In the genomic region with DNA sequence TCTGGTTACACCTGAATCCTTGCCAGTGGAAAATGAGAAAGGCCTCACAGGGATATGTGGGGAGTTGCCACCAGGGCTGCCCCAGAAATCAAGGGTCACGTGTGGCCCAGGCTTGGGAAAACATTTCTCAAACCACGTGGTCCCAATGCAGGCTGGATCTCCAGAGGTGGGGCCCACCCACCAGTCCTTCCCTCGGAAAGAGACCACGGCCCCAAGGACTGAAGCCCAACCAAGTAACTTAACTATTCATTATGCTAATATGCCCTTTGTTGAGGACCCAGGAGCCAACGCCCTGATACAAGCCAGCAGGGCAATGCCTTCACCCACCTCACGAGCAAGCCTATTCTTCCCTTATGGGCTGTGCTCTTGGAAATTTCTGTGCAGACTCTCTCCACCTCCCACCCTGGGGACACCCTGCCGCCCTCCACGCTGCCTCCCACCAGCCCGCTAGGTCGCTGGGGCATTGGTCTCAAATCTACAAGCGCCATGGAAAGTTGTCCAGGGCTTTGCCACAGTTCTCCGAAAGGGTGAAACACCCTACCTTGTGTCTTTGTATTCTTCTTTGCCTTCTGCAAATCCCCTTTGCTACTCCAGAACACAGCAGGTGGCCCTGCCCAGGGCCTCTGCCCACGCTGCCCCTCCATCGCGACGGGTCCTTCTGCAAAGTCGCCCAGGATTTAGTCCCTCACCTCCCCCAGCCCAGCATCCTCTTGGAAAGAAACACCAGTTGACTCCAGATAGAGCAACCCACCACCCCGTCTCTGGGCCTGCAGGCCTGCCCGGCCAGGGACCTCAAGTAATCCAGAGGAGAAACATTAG, we compare ENCODE assay signal across 9 cellular contexts. TPM values are rescaled to one million over a fixed set of nuclear protein-coding genes. Genes with fewer than 3 reads are reported as not detected.
DNase-seq lines count a peak whose midpoint lies in the region; ATAC-seq, FAIRE-seq and TF ChIP-seq lines count a peak whose summit lies in the region.
"Had no signal": no experiment of that assay in that cellular context is flagged by ENCODE, and none has a peak within 500 bp of the region (broad histone marks: within the 10 kb centered on the region; RNA-seq: fewer than 3 reads in every experiment).

No MANE protein-coding gene starts in this region.

- H3K4me3 ChIP-seq in A549 (peak overlapping the region; percentile 20; the same call in 2 of the 3 replicates), RWPE2 (ENCODE audit: severe bottlenecking) (no peak overlapping the region), fibroblast of lung (replicated peaks in 1 of 4; ENCODE audit: control extremely low read depth in 1 of 4, insufficient read depth in 1 of 4, low read depth in 3 of 4, low read length in 4 of 4) (no peak overlapping the region)

- ATAC-seq in A549 (peak in 1 of 2 experiments; percentile 6; a peak in 3 of 6 replicates), RWPE2 (ENCODE audit: low read depth) (no peak), HG03045 (IDR thresholded peaks at IDR 0.05; ENCODE audit: unreplicated experiment) (no peak)

- H3K27me3 Mint-ChIP-seq in osteocyte (ENCODE audit: unreplicated experiment) (no peaks in the 10 kb centered on the region), immature natural killer cell (ENCODE audit: low read depth in 3 of 3) (peaks cover 3 to 10% (median 3%) of the 10 kb centered on the region in 3 donors)

- H3K4me3 Mint-ChIP-seq in osteocyte (ENCODE audit: unreplicated experiment), result no peak overlapping the region
- H3K4me3 Mint-ChIP-seq in immature natural killer cell, result no peak overlapping the region

- peak overlapping the region; percentile 84 for H3K27ac Mint-ChIP-seq in osteocyte (ENCODE audit: unreplicated experiment)
- no peak overlapping the region for H3K27ac Mint-ChIP-seq in immature natural killer cell

- H3K36me3 ChIP-seq in RWPE2 (ENCODE audit: low read depth), result peaks cover 39% of the 10 kb centered on the region
- H3K36me3 ChIP-seq in fibroblast of lung (ENCODE audit: control insufficient read depth, insufficient read depth, low read length), result peaks cover 2% of the 10 kb centered on the region

- CTCF ChIA-PET in A549 (lab: Yijun Ruan, JAX), result interaction anchor here (0.7 kb wide), 1 partner anchor 214 kb away, joined by 4 read pairs; no protein-coding TSS in a partner anchor

- H3K9me3 ChIP-seq in A549, result no peaks in the 10 kb centered on the region
- no peaks in the 10 kb centered on the region for H3K9me3 ChIP-seq in RWPE2 (ENCODE audit: severe bottlenecking)
- H3K9me3 ChIP-seq in fibroblast of lung (ENCODE audit: control insufficient read depth, insufficient read depth, low read depth, low read length), result no peaks in the 10 kb centered on the region

- no peak for FAIRE-seq in A549 (lab: Jason Lieb, UNC)

- H3K36me3 Mint-ChIP-seq in osteocyte (ENCODE audit: unreplicated experiment) (peaks cover 9% of the 10 kb centered on the region), immature natural killer cell (no peaks in the 10 kb centered on the region)

- H3K9me3 Mint-ChIP-seq in osteocyte (ENCODE audit: unreplicated experiment), result no peaks in the 10 kb centered on the region
- H3K9me3 Mint-ChIP-seq in immature natural killer cell, result no peaks in the 10 kb centered on the region

- H3K4me1 Mint-ChIP-seq in osteocyte (ENCODE audit: unreplicated experiment) (peaks cover 84% of the 10 kb centered on the region), immature natural killer cell (peaks cover 0 to 2% of the 10 kb centered on the region in 2 donors)

- H3K79me2 ChIP-seq in fibroblast of lung (ENCODE audit: control insufficient read depth, insufficient read depth, low read length), result peaks cover 57% of the 10 kb centered on the region

- TF ChIP-seq POLR2A in A549 (IDR thresholded peaks at IDR 0.05; ENCODE audit: low read length), result no peak

- WGBS in A549 (ENCODE audit: missing lambda C conversion rate), result 30% methylated on average over 19 of the region's 19 CpGs

- H2AFZ ChIP-seq in fibroblast of lung (ENCODE audit: low read length), result no peak overlapping the region

- TF ChIP-seq RAD21 in A549 (conservative IDR thresholded peaks at IDR 0.05 in 1 of 2, IDR thresholded peaks at IDR 0.05 in 1 of 2), result no peak

- H3K27ac ChIP-seq in A549, result peak overlapping the region; percentile 99 to 100
- peak overlapping the region; percentile 88 for H3K27ac ChIP-seq in RWPE2 (ENCODE audit: poor library complexity, severe bottlenecking)
- H3K27ac ChIP-seq in fibroblast of lung (ENCODE audit: insufficient read depth, low read length), result peak overlapping the region; percentile 81

- peak overlapping the region; percentile 13 for H3K9ac ChIP-seq in fibroblast of lung (ENCODE audit: insufficient read depth, low read length)

- POLR2A ChIA-PET in A549 (lab: Yijun Ruan, JAX), result no interaction called here

- TF ChIP-seq CTCF in A549 (IDR thresholded peaks at IDR 0.05) (no peak), RWPE2 (IDR thresholded peaks at IDR 0.05; ENCODE audit: poor library complexity, severe bottlenecking) (no peak), fibroblast of lung (conservative IDR thresholded peaks at IDR 0.05 in 1 of 2, IDR thresholded peaks at IDR 0.05 in 1 of 2; ENCODE audit: low read depth in 1 of 2, low read length in 2 of 2) (no peak), osteocyte (IDR thresholded peaks at IDR 0.05) (no peak)

- TF ChIP-seq EP300 in A549 (IDR thresholded peaks at IDR 0.05), result no peak

- DNase-seq in A549 (ENCODE audit: low read depth in 1 of 2, low spot score in 1 of 2) (peak in 1 of 2 experiments; percentile 56), RWPE2 (ENCODE audit: low spot score) (no peak), fibroblast of lung (ENCODE audit: low read depth in 2 of 2) (no peak), osteocyte (ENCODE audit: extremely low spot score, unreplicated experiment) (no peak), globus pallidus (ENCODE audit: low spot score) (no peak), DMS79 (lab: John Stamatoyannopoulos, UW) (no peak), immature natural killer cell (no peak)
- DNase-seq: GF-D8 had no signal

- H3K27me3 ChIP-seq in RWPE2 (ENCODE audit: insufficient read depth, poor library complexity, severe bottlenecking) (no peaks in the 10 kb centered on the region), fibroblast of lung (ENCODE audit: control insufficient read depth, insufficient read depth, low read length) (no peaks in the 10 kb centered on the region)

- H4K20me1 ChIP-seq in fibroblast of lung (ENCODE audit: control insufficient read depth, extremely low read depth, insufficient read depth, low read length), result no peaks in the 10 kb centered on the region

- peaks cover 100% of the 10 kb centered on the region for H3K4me1 ChIP-seq in A549
- peaks cover 55% of the 10 kb centered on the region for H3K4me1 ChIP-seq in RWPE2 (ENCODE audit: insufficient read depth, poor library complexity, severe bottlenecking)
- H3K4me1 ChIP-seq in fibroblast of lung (ENCODE audit: control insufficient read depth, extremely low read depth, insufficient read depth, low read length), result peaks cover 60% of the 10 kb centered on the region

- H3K4me2 ChIP-seq in A549 (peak overlapping the region; percentile 86), fibroblast of lung (ENCODE audit: extremely low read depth, insufficient read depth, low read length) (no peak overlapping the region)

TF ChIP-seq in A549, 52 proteins besides CTCF, POLR2A, EP300 and RAD21 (continues in another document):
- TF ChIP-seq, protein P1, sequence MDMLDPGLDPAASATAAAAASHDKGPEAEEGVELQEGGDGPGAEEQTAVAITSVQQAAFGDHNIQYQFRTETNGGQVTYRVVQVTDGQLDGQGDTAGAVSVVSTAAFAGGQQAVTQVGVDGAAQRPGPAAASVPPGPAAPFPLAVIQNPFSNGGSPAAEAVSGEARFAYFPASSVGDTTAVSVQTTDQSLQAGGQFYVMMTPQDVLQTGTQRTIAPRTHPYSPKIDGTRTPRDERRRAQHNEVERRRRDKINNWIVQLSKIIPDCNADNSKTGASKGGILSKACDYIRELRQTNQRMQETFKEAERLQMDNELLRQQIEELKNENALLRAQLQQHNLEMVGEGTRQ (IDR thresholded peaks at IDR 0.05), result peak; percentile 93
- TF ChIP-seq CEBPB (IDR thresholded peaks at IDR 0.05) (no peak), EHF (CRISPR knock-in tag; IDR thresholded peaks at IDR 0.05) (0 out of 2 replicates have a peak, but pooled peaks have one; percentile 13), ZNF302 (CRISPR knock-in tag; IDR thresholded peaks at IDR 0.05) (no peak), ZFP36 (IDR thresholded peaks at IDR 0.05; ENCODE audit: borderline replicate concordance, partially characterized antibody) (no peak), CHD4 (IDR thresholded peaks at IDR 0.05; ENCODE audit: borderline replicate concordance) (no peak), SMC3 (IDR thresholded peaks at IDR 0.05) (no peak), HOXB5 (CRISPR knock-in tag; IDR thresholded peaks at IDR 0.05) (peak; percentile 64; the same call in 1 of the 2 replicates), FOXS1 (CRISPR knock-in tag; IDR thresholded peaks at IDR 0.05) (no peak), RCOR1 (IDR thresholded peaks at IDR 0.05; ENCODE audit: low read depth, low read length) (no peak), TFCP2L1 (CRISPR knock-in tag; IDR thresholded peaks at IDR 0.05) (peak; percentile 14; the same call in 1 of the 2 replicates), NFE2L2 (conservative IDR thresholded peaks at IDR 0.05; ENCODE audit: low read length) (no peak)
- TF ChIP-seq, protein P2, sequence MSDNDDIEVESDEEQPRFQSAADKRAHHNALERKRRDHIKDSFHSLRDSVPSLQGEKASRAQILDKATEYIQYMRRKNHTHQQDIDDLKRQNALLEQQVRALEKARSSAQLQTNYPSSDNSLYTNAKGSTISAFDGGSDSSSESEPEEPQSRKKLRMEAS (IDR thresholded peaks at IDR 0.05), result peak; percentile 67
- TF ChIP-seq, protein P3, sequence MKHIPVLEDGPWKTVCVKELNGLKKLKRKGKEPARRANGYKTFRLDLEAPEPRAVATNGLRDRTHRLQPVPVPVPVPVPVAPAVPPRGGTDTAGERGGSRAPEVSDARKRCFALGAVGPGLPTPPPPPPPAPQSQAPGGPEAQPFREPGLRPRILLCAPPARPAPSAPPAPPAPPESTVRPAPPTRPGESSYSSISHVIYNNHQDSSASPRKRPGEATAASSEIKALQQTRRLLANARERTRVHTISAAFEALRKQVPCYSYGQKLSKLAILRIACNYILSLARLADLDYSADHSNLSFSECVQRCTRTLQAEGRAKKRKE (CRISPR knock-in tag; IDR thresholded peaks at IDR 0.05; ENCODE audit: low read depth), result peak; percentile 60; the same call in 1 of the 2 replicates

RNA-seq across cellular contexts. Expression of a gene that starts 8.8 kb away (rescaled TPM):
- 134 and 137 TPM in 2 replicates for polyA plus RNA-seq in A549 (2011; rRNA removed)
- 80.9 and 113 TPM in 2 replicates for polyA plus RNA-seq in A549 (2012; cell fraction: cytosol; rRNA removed)
- 217 and 283 TPM in 2 replicates for polyA plus RNA-seq in A549 (2012; cell fraction: nucleus; rRNA removed)
- 107 to 122 TPM (median 107 TPM) in 3 replicates for polyA plus RNA-seq in A549 (2017; fragmentation: RNase III; extraction: RNeasy Plus Mini Kit Qiagen cat#74134 plus additional on column Dnase treatment)
- 438 and 510 TPM in 2 replicates for polyA minus RNA-seq in A549 (2011; rRNA and poly(A)+ RNA removed)
- 52.6 and 88.8 TPM in 2 replicates for total RNA-seq in fibroblast of lung
- polyA plus RNA-seq in fibroblast of lung, result 52.9 and 74.4 TPM in 2 replicates
- 54.7 and 86.1 TPM in 2 replicates for polyA plus RNA-seq in fibroblast of lung (2012)
- polyA minus RNA-seq in fibroblast of lung (ENCODE audit: low replicate concordance), result 200 and 269 TPM in 2 replicates
- total RNA-seq in osteocyte, result 93.8 and 103 TPM in 2 replicates
- under 1 TPM in 1 of 3 donors, not detected in 2; 0.19 TPM for polyA plus RNA-seq in immature natural killer cell

Comparison
In these comparisons a context has a peak if more than half of its experiments do, and no peak if none do; other contexts are left out.
1. RNA of a gene that starts 8.8 kb away (polyA plus RNA-seq): 80.9 to 283 TPM in A549 and 52.9 to 86.1 TPM in fibroblast of lung; 0.19 TPM in immature natural killer cell; every median in the first group is over 10 times any median in the second.
2. Peak in every context shown above with its lines, with median percentiles within 50 percentile points of each other: H3K27ac ChIP-seq.